In the genomic region with DNA sequence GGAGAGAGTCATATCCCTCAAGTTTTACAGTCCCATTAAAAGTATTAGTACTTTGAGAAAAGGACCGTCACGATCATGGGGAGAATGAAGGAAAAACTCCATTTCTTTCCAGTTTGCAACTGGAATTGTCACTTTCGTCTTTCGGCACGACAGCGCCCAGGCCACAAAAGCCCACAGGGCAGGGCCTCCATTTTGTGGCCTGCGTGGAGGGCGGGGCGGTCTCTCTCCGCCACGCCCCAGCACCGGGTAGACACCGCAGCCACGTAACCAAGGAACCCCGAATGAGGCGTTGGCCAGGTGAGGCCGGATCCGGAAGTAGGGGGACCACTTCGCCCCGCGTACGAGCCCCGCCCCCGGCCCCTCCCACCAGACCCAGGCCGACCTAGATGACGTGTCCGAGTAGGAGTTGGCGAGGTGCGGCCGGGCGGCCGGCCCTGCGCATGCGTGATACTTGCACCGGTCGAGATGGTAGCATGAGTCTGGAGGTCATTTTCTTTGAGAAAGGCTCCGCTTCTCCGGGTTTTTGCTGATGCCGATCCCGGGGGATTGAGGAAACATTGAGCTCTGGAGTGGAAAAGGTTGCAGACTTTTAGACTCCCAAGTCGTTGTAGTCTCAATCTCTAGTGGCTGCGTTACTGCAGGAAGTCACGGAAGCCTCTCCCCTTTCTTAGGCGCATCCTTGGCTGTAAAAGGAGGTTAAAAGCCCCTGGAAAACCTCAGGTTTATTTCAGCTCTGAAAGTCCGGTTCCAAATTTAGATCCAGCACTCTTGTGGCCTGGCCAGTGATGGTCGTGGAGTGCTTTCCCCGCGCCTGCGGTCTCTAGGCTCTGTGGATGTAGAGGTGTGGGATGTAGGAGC, we compare ENCODE assay signal across 8 cellular contexts. TPM values are rescaled to one million over a fixed set of nuclear protein-coding genes. Genes with fewer than 3 reads are reported as not detected.
DNase-seq lines count a peak whose midpoint lies in the region; ATAC-seq and TF ChIP-seq lines count a peak whose summit lies in the region.

No MANE protein-coding gene starts in this region.

- H2AFZ ChIP-seq in KMS-11 (ENCODE audit: low read depth), result peak overlapping the region; percentile 81

- POLR2A ChIA-PET in Panc1 (lab: Charles Lee), result no interaction called here

- H3K36me3 ChIP-seq in KMS-11 (ENCODE audit: insufficient read depth), result no peaks in the 10 kb centered on the region
- peaks cover 7% of the 10 kb centered on the region for H3K36me3 ChIP-seq in Panc1 (ENCODE audit: control insufficient read depth, insufficient read depth, low read length)
- no peaks in the 10 kb centered on the region for H3K36me3 ChIP-seq in esophagus squamous epithelium
- no peaks in the 10 kb centered on the region for H3K36me3 ChIP-seq in muscle layer of duodenum (ENCODE audit: control insufficient read depth in 1 of 2, insufficient read depth in 2 of 2, low read length in 2 of 2)

- H3K4me3 ChIP-seq in KMS-11 (IDR thresholded peaks at IDR 0.05; ENCODE audit: insufficient read depth, low read depth, low read length) (no peak overlapping the region), Panc1 (ENCODE audit: low read depth in 2 of 2, low read length in 2 of 2) (peak overlapping the region; percentile 53 to 82), esophagus squamous epithelium (peak overlapping the region; percentile 32 to 66 (median 56)), muscle layer of duodenum (ENCODE audit: low read depth in 1 of 2, low read length in 2 of 2) (peak overlapping the region; percentile 73 to 75)

- H3K9me3 ChIP-seq in Panc1 (ENCODE audit: control insufficient read depth, insufficient read depth, low read depth, low read length) (no peaks in the 10 kb centered on the region), esophagus squamous epithelium (no peaks in the 10 kb centered on the region), muscle layer of duodenum (ENCODE audit: control insufficient read depth in 1 of 2, low read length in 2 of 2) (no peaks in the 10 kb centered on the region)

- no peaks in the 10 kb centered on the region for H4K20me1 ChIP-seq in KMS-11 (ENCODE audit: insufficient read depth)

- CTCF ChIA-PET in Panc1 (lab: Charles Lee), result no interaction called here

- H3K9me3 Mint-ChIP-seq in activated T-cell treated with anti-CD3 and anti-CD28 coated beads, Interleukin-2, amount 50 U/mL, for 72 hours, result peaks cover 0 to 5% of the 10 kb centered on the region in 2 donors

- peak overlapping the region; percentile 61; the same call in 1 of the 2 replicates for H3K9ac ChIP-seq in KMS-11

- H3K4me2 ChIP-seq in KMS-11, result peak overlapping the region; percentile 76

- TF ChIP-seq POLR2A in esophagus squamous epithelium (IDR thresholded peaks at IDR 0.05), result peak in 2 of 4 donors; percentile 69 to 71

- ATAC-seq in GM21717 (IDR thresholded peaks at IDR 0.05; ENCODE audit: unreplicated experiment) (peak; percentile 39), Panc1 (peak; percentile 85)
- peak; percentile 77 to 83 for ATAC-seq in activated T-cell treated with anti-CD3 and anti-CD28 coated beads, Interleukin-2, amount 50 U/mL, for 72 hours (replicated peaks in 1 of 2)

- in situ Hi-C loops in Panc1 (cut with HindIII; ENCODE audit: low pct_unique_long_range_greater_than_20kb, low sequenced_read_pairs), result no loop called here

- peak overlapping the region; percentile 90 for H3K27ac Mint-ChIP-seq in activated T-cell treated with anti-CD3 and anti-CD28 coated beads, Interleukin-2, amount 50 U/mL, for 72 hours

- H3K27me3 Mint-ChIP-seq in activated T-cell treated with anti-CD3 and anti-CD28 coated beads, Interleukin-2, amount 50 U/mL, for 72 hours (ENCODE audit: low read depth), result no peaks in the 10 kb centered on the region

- H3K27ac ChIP-seq in KMS-11, result peak overlapping the region; percentile 72
- peak overlapping the region; percentile 97 for H3K27ac ChIP-seq in Panc1 (ENCODE audit: low read length)
- H3K27ac ChIP-seq in esophagus squamous epithelium, result peak overlapping the region; percentile 88 to 92 (median 91)
- peak overlapping the region; percentile 87 for H3K27ac ChIP-seq in muscle layer of duodenum (ENCODE audit: low read length)

- peaks cover 20% of the 10 kb centered on the region for H3K79me2 ChIP-seq in KMS-11 (ENCODE audit: insufficient read depth, low read depth)

- TF ChIP-seq CTCF in KMS-11 (conservative IDR thresholded peaks at IDR 0.05; ENCODE audit: low read depth, low read length), result no peak
- no peak for TF ChIP-seq CTCF in Panc1 (IDR thresholded peaks at IDR 0.05)
- TF ChIP-seq CTCF in esophagus squamous epithelium (IDR thresholded peaks at IDR 0.05), result peak in 2 of 6 experiments; percentile 11 to 21

- peaks cover 50% of the 10 kb centered on the region for H3K4me1 ChIP-seq in KMS-11 (ENCODE audit: low read depth, poor library complexity, severe bottlenecking)
- peaks cover 16% of the 10 kb centered on the region for H3K4me1 ChIP-seq in Panc1 (ENCODE audit: control insufficient read depth, insufficient read depth, low read length)
- peaks cover 15 to 69% (median 34%) of the 10 kb centered on the region in 3 donors for H3K4me1 ChIP-seq in esophagus squamous epithelium
- H3K4me1 ChIP-seq in muscle layer of duodenum (ENCODE audit: control insufficient read depth in 1 of 2, insufficient read depth in 2 of 2, low read length in 2 of 2), result peaks cover 14 to 40% of the 10 kb centered on the region in 2 donors

- peaks cover 68% of the 10 kb centered on the region for H3K4me1 Mint-ChIP-seq in activated T-cell treated with anti-CD3 and anti-CD28 coated beads, Interleukin-2, amount 50 U/mL, for 72 hours (ENCODE audit: low read depth)

- BruUV-seq in Panc1 (replicated peaks; lab: Mats Ljungman, UMichigan), result no TSS peak

- DNase-seq in DMS53 (lab: John Stamatoyannopoulos, UW) (peak; percentile 93), Panc1 (ENCODE audit: low read depth, low spot score) (peak; percentile 80), esophagus squamous epithelium (lab: John Stamatoyannopoulos, UW) (peak; percentile 72)
- peak; percentile 95 to 96 for DNase-seq in activated T-cell treated with anti-CD3 and anti-CD28 coated beads, Interleukin-2, amount 50 U/mL, for 72 hours
- peak; percentile 92 for DNase-seq in stimulated activated CD8-positive, alpha-beta memory T cell treated with anti-CD3 and anti-CD28 coated beads, Interleukin-7, amount 100 ng/mL, for 24 hours (ENCODE audit: low read depth)

- H3K4me3 Mint-ChIP-seq in activated T-cell treated with anti-CD3 and anti-CD28 coated beads, Interleukin-2, amount 50 U/mL, for 72 hours, result peak overlapping the region; percentile 89 to 92

- intact Hi-C loops in Panc1 (cut with micrococcal nuclease; ENCODE audit: unreplicated experiment), result no loop called here
- intact Hi-C loops in esophagus squamous epithelium (cut with DNase I), result no loop called here

- H3K36me3 Mint-ChIP-seq in activated T-cell treated with anti-CD3 and anti-CD28 coated beads, Interleukin-2, amount 50 U/mL, for 72 hours (ENCODE audit: insufficient read depth in 2 of 2), result peaks cover 11 to 12% of the 10 kb centered on the region in 2 donors

- 1 to 3% methylated on average over 5 to 24 of the region's 49 CpGs for WGBS in esophagus squamous epithelium, 2 donors

- no peaks in the 10 kb centered on the region for H3K27me3 ChIP-seq in KMS-11 (ENCODE audit: insufficient read depth, low read depth)
- no peaks in the 10 kb centered on the region for H3K27me3 ChIP-seq in Panc1 (ENCODE audit: control insufficient read depth, insufficient read depth, low read length)
- no peaks in the 10 kb centered on the region for H3K27me3 ChIP-seq in esophagus squamous epithelium
- H3K27me3 ChIP-seq in muscle layer of duodenum (ENCODE audit: low read depth, low read length), result no peaks in the 10 kb centered on the region

RNA-seq across cellular contexts. Expression of a gene that starts 2.7 kb away (rescaled TPM):
- total RNA-seq in Panc1 (2021; ENCODE audit: unreplicated experiment), result 67.9 TPM
- 36.0 TPM for polyA plus RNA-seq in Panc1 (2012; ENCODE audit: insufficient read length)
- total RNA-seq in activated T-cell treated with anti-CD3 and anti-CD28 coated beads, Interleukin-2, amount 50 U/mL, for 72 hours, result 10 to 100 TPM; 56.8 to 77.2 TPM
- 100 to 1,000 TPM in 1 of 4 donors, 10 to 100 TPM in 3; 60.5 to 118 (median 79.0) TPM for total RNA-seq in esophagus squamous epithelium
